In genomic region chr7:157671358-157672255, GRCh38 we compare ENCODE assay signal across 14 cellular contexts.
DNase-seq lines count a peak whose midpoint lies in the region; ATAC-seq and TF ChIP-seq lines count a peak whose summit lies in the region.
"Had no signal": no experiment of that assay in that cellular context is flagged by ENCODE, and none has a peak within 500 bp of the region (broad histone marks: within the 10 kb centered on the region; RNA-seq: fewer than 3 reads in every experiment).

No MANE protein-coding gene starts in this region.

- H3F3A ChIP-seq in neural progenitor cell (ENCODE audit: low read depth), result peaks cover 14% of the 10 kb centered on the region

- peaks cover 0 to 80% (median 36%) of the 10 kb centered on the region in 7 donors for H3K27me3 ChIP-seq in heart right ventricle
- H3K27me3 ChIP-seq in neural progenitor cell, result peaks cover 57% of the 10 kb centered on the region

- H3K4me1 ChIP-seq in heart right ventricle (no peaks in the 10 kb centered on the region), neural progenitor cell (peaks cover 39% of the 10 kb centered on the region)

- 89 to 90% methylated on average over 39 of the region's 39 CpGs for WGBS in heart right ventricle, 2 donors

- peak overlapping the region; percentile 59 for H3K4me2 ChIP-seq in neural progenitor cell

- H3K4me1 Mint-ChIP-seq in neural progenitor cell (peaks cover 83% of the 10 kb centered on the region), type B pancreatic cell (ENCODE audit: unreplicated experiment) (peaks cover 15% of the 10 kb centered on the region)

- TF ChIP-seq CTCF in heart right ventricle (IDR thresholded peaks at IDR 0.05) (no peak), neural progenitor cell (IDR thresholded peaks at IDR 0.05) (no peak), type B pancreatic cell (conservative IDR thresholded peaks at IDR 0.05) (no peak)

- H3K4me3 Mint-ChIP-seq in neural progenitor cell, result peak overlapping the region; percentile 69
- no peak overlapping the region for H3K4me3 Mint-ChIP-seq in type B pancreatic cell
- H3K4me3 Mint-ChIP-seq: CD4-positive, alpha-beta memory T cell had no signal

- intact Hi-C loops in cardiac septum (cut with DNase I) (no loop called here), heart right ventricle (cut with DNase I) (no loop called here)

- no peaks in the 10 kb centered on the region for H3K9me3 ChIP-seq in heart right ventricle
- H3K9me3 ChIP-seq in neural progenitor cell (ENCODE audit: low read depth), result no peaks in the 10 kb centered on the region

- H3K36me3 Mint-ChIP-seq in neural progenitor cell, result peaks cover 28% of the 10 kb centered on the region
- no peaks in the 10 kb centered on the region for H3K36me3 Mint-ChIP-seq in type B pancreatic cell
- H3K36me3 Mint-ChIP-seq: CD4-positive, alpha-beta memory T cell had no signal

- ATAC-seq in heart right ventricle (no peak), HG03159 (IDR thresholded peaks at IDR 0.05; ENCODE audit: unreplicated experiment) (no peak)

- H3K4me3 ChIP-seq in heart right ventricle (no peak overlapping the region), neural progenitor cell (no peak overlapping the region)

- no peak overlapping the region for H3K9ac ChIP-seq in neural progenitor cell

- H3K79me2 ChIP-seq in neural progenitor cell (ENCODE audit: low read depth), result no peaks in the 10 kb centered on the region

- H3K27ac ChIP-seq in heart right ventricle (no peak overlapping the region), neural progenitor cell (no peak overlapping the region), caudate nucleus (ENCODE audit: low read depth, low read length) (no peak overlapping the region)
- H3K27ac ChIP-seq: RWPE1 had no signal

- no peaks in the 10 kb centered on the region for H3K9me3 Mint-ChIP-seq in neural progenitor cell
- H3K9me3 Mint-ChIP-seq in type B pancreatic cell, result no peaks in the 10 kb centered on the region
- H3K9me3 Mint-ChIP-seq: CD4-positive, alpha-beta memory T cell had no signal

- H3K27me3 Mint-ChIP-seq in neural progenitor cell (ENCODE audit: insufficient read depth, low read depth), result peaks cover 11% of the 10 kb centered on the region
- peaks cover 42% of the 10 kb centered on the region for H3K27me3 Mint-ChIP-seq in type B pancreatic cell

- H3K27ac Mint-ChIP-seq in neural progenitor cell (peak overlapping the region; percentile 90), type B pancreatic cell (no peak overlapping the region)
- H3K27ac Mint-ChIP-seq: CD4-positive, alpha-beta memory T cell had no signal

- peak; percentile 73 for DNase-seq in cardiac septum (ENCODE audit: low spot score)
- no peak for DNase-seq in heart right ventricle
- DNase-seq in ecto neural progenitor cell (ENCODE audit: low spot score), result peak; percentile 59
- DNase-seq in neural progenitor cell (ENCODE audit: low spot score), result peak; percentile 86
- peak; percentile 65 for DNase-seq in type B pancreatic cell (ENCODE audit: extremely low spot score, unreplicated experiment)
- no peak for DNase-seq in caudate nucleus (lab: John Stamatoyannopoulos, UW)
- DNase-seq in kidney glomerular epithelial cell (lab: John Stamatoyannopoulos, UW), result no peak
- DNase-seq: CD4-positive, alpha-beta memory T cell; DMS79; NCI-H2227 treated with DMSO at 0.1 percent for 48 hours; NCI-H69; NK-92 treated with Interleukin-12 subunit alpha and Interleukin-12 subunit beta, amount 100 ng/mL, for 24 hours had no signal

- peaks cover 18% of the 10 kb centered on the region for H4K20me1 ChIP-seq in neural progenitor cell (ENCODE audit: low read depth)

- H2AFZ ChIP-seq in neural progenitor cell (replicated peaks), result no peak overlapping the region

- H3K36me3 ChIP-seq in heart right ventricle (no peaks in the 10 kb centered on the region), neural progenitor cell (no peaks in the 10 kb centered on the region)

Comparison
In these comparisons a context has a peak if more than half of its experiments do, and no peak if none do; other contexts are left out.
1. DNase-seq: peak in cardiac septum (single experiment), ecto neural progenitor cell (single experiment), neural progenitor cell (single experiment) and type B pancreatic cell (single experiment); none in heart right ventricle (0 of 2), caudate nucleus (0 of 61) and kidney glomerular epithelial cell (single experiment).